In the genomic region with DNA sequence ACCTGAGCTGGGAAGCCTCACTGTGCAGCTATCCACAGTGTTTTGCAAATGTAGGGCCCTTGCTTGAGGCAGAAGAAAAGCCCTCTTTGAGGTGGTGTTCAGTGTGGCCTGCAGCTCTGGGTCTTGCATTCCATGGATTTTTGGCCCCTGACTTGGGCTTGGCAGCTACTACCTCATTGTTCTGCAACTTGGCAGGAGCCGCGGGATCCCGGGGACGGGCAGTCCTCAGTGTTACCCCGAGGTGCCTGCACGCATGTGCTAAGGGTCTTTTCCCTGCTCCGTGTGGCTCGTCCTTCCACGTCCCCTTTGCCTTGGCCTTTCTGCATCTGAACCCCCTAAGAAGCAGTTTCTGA, we compare ENCODE assay signal across 9 cellular contexts. TPM values are rescaled to one million over a fixed set of nuclear protein-coding genes. Genes with fewer than 3 reads are reported as not detected.
DNase-seq lines count a peak whose midpoint lies in the region; ATAC-seq, FAIRE-seq and TF ChIP-seq lines count a peak whose summit lies in the region.
"Had no signal": no experiment of that assay in that cellular context is flagged by ENCODE, and none has a peak within 500 bp of the region (broad histone marks: within the 10 kb centered on the region; RNA-seq: fewer than 3 reads in every experiment).

No MANE protein-coding gene starts in this region.

- H3K79me2 ChIP-seq in keratinocyte (ENCODE audit: control insufficient read depth, insufficient read depth, low read length) = peaks cover 60% of the 10 kb centered on the region

- peak; percentile 51 for DNase-seq in HPDE6-E6E7 (ENCODE audit: extremely low spot score)
- DNase-seq in cerebellar cortex (ENCODE audit: low spot score) = peak; percentile 14
- DNase-seq in keratinocyte (ENCODE audit: low read depth, low spot score) = peak; percentile 84
- peak; percentile 40 for DNase-seq in superior temporal gyrus (ENCODE audit: extremely low spot score)
- DNase-seq in activated CD4-positive, alpha-beta T cell treated with anti-CD3 and anti-CD28 coated beads for 1 hour = no peak
- DNase-seq: NCI-H510A had no signal

- peaks cover 5% of the 10 kb centered on the region for H4K20me1 ChIP-seq in keratinocyte (ENCODE audit: control insufficient read depth, extremely low read depth, insufficient read depth, low read length)

- H3K4me3 ChIP-seq in keratinocyte (ENCODE audit: control insufficient read depth in 2 of 3, extremely low read depth in 1 of 3, insufficient read depth in 2 of 3, low read depth in 1 of 3, low read length in 3 of 3) = no peak overlapping the region

- ATAC-seq in HG02610 (IDR thresholded peaks at IDR 0.05; ENCODE audit: unreplicated experiment) (no peak), GM21825 (IDR thresholded peaks at IDR 0.05; ENCODE audit: unreplicated experiment) (no peak), HG03159 (IDR thresholded peaks at IDR 0.05; ENCODE audit: unreplicated experiment) (no peak)

- H3K4me2 ChIP-seq in keratinocyte (ENCODE audit: control insufficient read depth, extremely low read depth, insufficient read depth, low read depth, low read length) = peak overlapping the region; percentile 55

- no peaks in the 10 kb centered on the region for H3K9me3 ChIP-seq in keratinocyte (ENCODE audit: control insufficient read depth, low read depth, low read length)

- no peaks in the 10 kb centered on the region for H3K27me3 ChIP-seq in keratinocyte (ENCODE audit: control insufficient read depth, extremely low read depth, insufficient read depth, low read length)

- dilution Hi-C loops in keratinocyte (cut with MboI; ENCODE audit: extremely low pct_ligation_motif_present, low sequenced_read_pairs) = no loop called here

- peak; percentile 94 for FAIRE-seq in keratinocyte (lab: Jason Lieb, UNC)

- H3K36me3 ChIP-seq in keratinocyte (ENCODE audit: control insufficient read depth in 2 of 2, extremely low read depth in 1 of 2, insufficient read depth in 2 of 2, low read length in 2 of 2) = peaks cover 2 to 11% of the 10 kb centered on the region in 2 experiments

- no peak for TF ChIP-seq CTCF in keratinocyte (optimal IDR thresholded peaks at IDR 0.05 in 1 of 3, IDR thresholded peaks at IDR 0.05 in 1 of 3, conservative IDR thresholded peaks at IDR 0.05 in 1 of 3; ENCODE audit: extremely low read depth in 1 of 3, insufficient read depth in 2 of 3, low read length in 3 of 3)

- peak overlapping the region; percentile 23 for H3K27ac ChIP-seq in keratinocyte (ENCODE audit: control insufficient read depth, insufficient read depth, low read length)

- no peak overlapping the region for H2AFZ ChIP-seq in keratinocyte (ENCODE audit: control insufficient read depth, low read length)

- H3K9ac ChIP-seq in keratinocyte (ENCODE audit: control insufficient read depth, extremely low read depth, insufficient read depth, low read length) = no peak overlapping the region

- peaks cover 4% of the 10 kb centered on the region for H3K9me1 ChIP-seq in keratinocyte (ENCODE audit: control insufficient read depth, extremely low read depth, insufficient read depth, low read length)

- peaks cover 63% of the 10 kb centered on the region for H3K4me1 ChIP-seq in keratinocyte (ENCODE audit: control insufficient read depth, extremely low read depth, insufficient read depth, low read length)

RNA-seq across cellular contexts. Expression of a gene that starts 39.8 kb away (rescaled TPM):
- polyA plus RNA-seq in keratinocyte = 43.5 to 62.3 TPM (median 56.4 TPM) in 3 replicates
- polyA plus RNA-seq in keratinocyte (2011; ENCODE audit: low read depth) = 23.6 TPM
- 44.1 and 60.2 TPM in 2 replicates for polyA plus RNA-seq in keratinocyte (2011; cell fraction: cytosol; rRNA removed)
- polyA plus RNA-seq in keratinocyte (2011; cell fraction: nucleus; rRNA removed) = 39.8 and 44.0 TPM in 2 replicates
- 12.1 and 37.2 TPM in 2 replicates for polyA plus RNA-seq in keratinocyte (2012; ENCODE audit: low replicate concordance)
- 74.9 to 81.9 TPM (median 80.8 TPM) in 3 replicates for polyA minus RNA-seq in keratinocyte
- 36.8 TPM for polyA minus RNA-seq in keratinocyte (2011; cell fraction: cytosol; rRNA and poly(A)+ RNA removed)
- 15.7 and 27.1 TPM in 2 replicates for polyA minus RNA-seq in keratinocyte (2011; cell fraction: nucleus; rRNA and poly(A)+ RNA removed)
